ENCODE assay signal across 28 cellular contexts in genomic region chr1:150392627-150393026, GRCh38.
"Had no signal": no experiment of that assay in that cellular context is flagged by ENCODE, and none has a peak within 500 bp of the region (broad histone marks: within the 10 kb centered on the region; RNA-seq: fewer than 3 reads in every experiment).

No MANE protein-coding gene starts in this region.

- H3K4me3 Mint-ChIP-seq: activated T-cell treated with anti-CD3 and anti-CD28 coated beads, Interleukin-2, amount 50 U/mL, for 24 hours; dendritic cell treated with granulocyte-macrophage colony-stimulating factor and Interleukin-4, amounts not matched to agents 40 ng/mL and 50 ng/mL, for 4 days; endodermal cell; nephron progenitor cell; stimulated activated memory B cell treated with anti-CD40 and anti-IgM and Interleukin-4, amounts not matched to agents 10 μg/mL and 1 μg/mL and 100 μg/mL, for 72 hours; stimulated activated naive CD8-positive, alpha-beta T cell treated with anti-CD3 and anti-CD28 coated beads, Interleukin-15, amount 100 ng/mL, for 72 hours had no signal

- H3K4me1 Mint-ChIP-seq: nephron progenitor cell had no signal

- H3K27me3 Mint-ChIP-seq: activated T-cell treated with anti-CD3 and anti-CD28 coated beads, Interleukin-2, amount 50 U/mL, for 24 hours; dendritic cell treated with granulocyte-macrophage colony-stimulating factor and Interleukin-4, amounts not matched to agents 40 ng/mL and 50 ng/mL, for 4 days; stimulated activated memory B cell treated with anti-CD40 and anti-IgM and Interleukin-4, amounts not matched to agents 10 μg/mL and 1 μg/mL and 100 μg/mL, for 72 hours; stimulated activated naive CD8-positive, alpha-beta T cell treated with anti-CD3 and anti-CD28 coated beads, Interleukin-15, amount 100 ng/mL, for 72 hours had no signal

- H3K27ac ChIP-seq: heart right ventricle, lower lobe of right lung, ovary, prostate gland, skin epidermis, upper lobe of left lung, WERI-Rb-1 had no signal

- H3K9me3 Mint-ChIP-seq: dendritic cell treated with granulocyte-macrophage colony-stimulating factor and Interleukin-4, amounts not matched to agents 40 ng/mL and 50 ng/mL, for 4 days had no signal

- DNase-seq: activated CD8-positive, alpha-beta memory T cell treated with anti-CD3 and anti-CD28 coated beads for 24 hours; activated CD8-positive, alpha-beta memory T cell treated with anti-CD3 and anti-CD28 coated beads, Interleukin-2, amount 50 U/mL, for 4 hours; activated T-cell treated with anti-CD3 and anti-CD28 coated beads, Interleukin-2, amount 50 U/mL, for 24 hours; amniotic stem cell; central memory CD4-positive, alpha-beta T cell; endodermal cell; foreskin fibroblast; heart right ventricle; kidney glomerular epithelial cell; lower lobe of right lung; mesenchymal stem cell; nephron progenitor cell; ovary; retina; stimulated activated CD4-positive, alpha-beta T cell treated with anti-CD3 and anti-CD28 coated beads, Interleukin-12 subunit alpha, Interleukin-12 subunit beta, amount 100 ng/mL, for 4 hours; stimulated activated CD4-positive, alpha-beta T cell treated with anti-CD3 and anti-CD28 coated beads, Interleukin-4, amount 100 ng/mL, for 24 hours; stimulated activated naive CD8-positive, alpha-beta T cell treated with anti-CD3 and anti-CD28 coated beads, Interleukin-15, amount 100 ng/mL, for 72 hours; substantia nigra; T-helper 9 cell; upper lobe of left lung; WERI-Rb-1 had no signal

- H3K27ac Mint-ChIP-seq: activated T-helper 2 cell treated with anti-CD3 and anti-CD28 coated beads, Interferon-gamma antibody, Interleukin-2, Interleukin-4, amounts not matched to agents 10 μg/mL and 5 μg/mL and 100 μg/mL, durations not matched to agents 14 hours and 24 hours and 36 hours; dendritic cell treated with granulocyte-macrophage colony-stimulating factor and Interleukin-4, amounts not matched to agents 40 ng/mL and 50 ng/mL, for 4 days; endodermal cell; stimulated activated memory B cell treated with anti-CD40 and anti-IgM and Interleukin-4, amounts not matched to agents 10 μg/mL and 1 μg/mL and 100 μg/mL, for 72 hours had no signal

- H3K36me3 ChIP-seq: heart right ventricle, lower lobe of right lung, ovary, prostate gland, upper lobe of left lung had no signal

- H3K4me1 ChIP-seq: prostate gland had no signal

- H3K27me3 ChIP-seq: heart right ventricle, ovary, upper lobe of left lung had no signal

- H3K9me3 ChIP-seq: lower lobe of right lung, ovary, prostate gland, upper lobe of left lung had no signal

- H3K4me3 ChIP-seq: heart right ventricle, lower lobe of right lung, ovary, prostate gland, skin epidermis, upper lobe of left lung had no signal

- ATAC-seq: esophagus mucosa; heart right ventricle; lower lobe of right lung; sciatic nerve; stimulated activated memory B cell treated with anti-CD40 and anti-IgM and Interleukin-4, amounts not matched to agents 10 μg/mL and 1 μg/mL and 100 μg/mL, for 72 hours; stimulated activated naive CD8-positive, alpha-beta T cell treated with anti-CD3 and anti-CD28 coated beads, Interleukin-15, amount 100 ng/mL, for 72 hours had no signal
